ENCODE assay signal across 9 cellular contexts in genomic region chrX:38805294-38806053, GRCh38. TPM values are rescaled to one million over a fixed set of nuclear protein-coding genes. Genes with fewer than 3 reads are reported as not detected.
DNase-seq lines count a peak whose midpoint lies in the region; FAIRE-seq and TF ChIP-seq lines count a peak whose summit lies in the region.
"Had no signal": no experiment of that assay in that cellular context is flagged by ENCODE, and none has a peak within 500 bp of the region (broad histone marks: within the 10 kb centered on the region; RNA-seq: fewer than 3 reads in every experiment).

No MANE protein-coding gene starts in this region.

- peak overlapping the region; percentile 81 for H3K4me3 ChIP-seq in MM.1S (ENCODE audit: low read length)
- peak overlapping the region; percentile 75 for H3K4me3 ChIP-seq in astrocyte (ENCODE audit: insufficient read depth, low read depth, low read length)
- H3K4me3 ChIP-seq in retinal pigment epithelial cell (ENCODE audit: low read length) = peak overlapping the region; percentile 68

- H3K4me1 ChIP-seq in MM.1S (ENCODE audit: low read length) (peaks cover 8% of the 10 kb centered on the region; the same call in 1 of the 2 replicates), astrocyte (ENCODE audit: insufficient read depth, low read length) (peaks cover 8% of the 10 kb centered on the region)

- H3K4me1 Mint-ChIP-seq in T-helper 1 cell treated with Interleukin-12 subunit alpha and Interleukin-12 subunit beta and Interleukin-4 antibody, amounts not matched to agents 30 μg/mL and 1 μg/mL, for 36 hours (ENCODE audit: low read depth) = peaks cover 32% of the 10 kb centered on the region
- H3K4me1 Mint-ChIP-seq in astrocyte (ENCODE audit: low read depth, unreplicated experiment) = peaks cover 17% of the 10 kb centered on the region

- no peak for FAIRE-seq in astrocyte (lab: Jason Lieb, UNC)
- FAIRE-seq: G401.6 had no signal

- H3K9me3 ChIP-seq in MM.1S (replicated peaks; ENCODE audit: insufficient read depth, low read length) = no peaks in the 10 kb centered on the region
- no peaks in the 10 kb centered on the region for H3K9me3 ChIP-seq in astrocyte (ENCODE audit: insufficient read depth, low read depth, low read length)

- H3K27me3 ChIP-seq in MM.1S (replicated peaks; ENCODE audit: insufficient read depth, low read length) (no peaks in the 10 kb centered on the region), astrocyte (ENCODE audit: insufficient read depth, low read length) (no peaks in the 10 kb centered on the region)

- H3K27ac ChIP-seq in MM.1S (ENCODE audit: low read length) (peak overlapping the region; percentile 80), astrocyte (ENCODE audit: low read depth, low read length) (peak overlapping the region; percentile 83)

- TF ChIP-seq CTCF in MM.1S (IDR thresholded peaks at IDR 0.05; ENCODE audit: low read length) (no peak), astrocyte (IDR thresholded peaks at IDR 0.05; ENCODE audit: insufficient read depth, low read depth, low read length) (no peak), retinal pigment epithelial cell (conservative IDR thresholded peaks at IDR 0.05; ENCODE audit: low read depth, low read length) (no peak)

- DNase-seq in NCI-H1436 treated with DMSO at 0.1 percent for 48 hours (lab: John Stamatoyannopoulos, UW) (peak; percentile 2), NCI-H1436 (lab: John Stamatoyannopoulos, UW) (no peak), MM.1S (peak; percentile 55), astrocyte (ENCODE audit: low read depth) (peak; percentile 58), hypothalamus (lab: John Stamatoyannopoulos, UW) (peak in 47 of 51 donors; percentile 1 to 56 (median 26)), retinal pigment epithelial cell (ENCODE audit: low read depth) (no peak), foreskin melanocyte (no peak)

- H3K9ac ChIP-seq in MM.1S (ENCODE audit: low read length) (peak overlapping the region; percentile 89), astrocyte (ENCODE audit: low read length) (peak overlapping the region; percentile 87)

- H3K36me3 Mint-ChIP-seq in T-helper 1 cell treated with Interleukin-12 subunit alpha and Interleukin-12 subunit beta and Interleukin-4 antibody, amounts not matched to agents 30 μg/mL and 1 μg/mL, for 36 hours (ENCODE audit: low read depth) = peaks cover 23% of the 10 kb centered on the region
- peaks cover 2% of the 10 kb centered on the region for H3K36me3 Mint-ChIP-seq in astrocyte (ENCODE audit: low read depth, unreplicated experiment)

- H2AFZ ChIP-seq in MM.1S (ENCODE audit: low read length) (no peak overlapping the region), astrocyte (ENCODE audit: low read depth, low read length) (no peak overlapping the region)

- peaks cover 20% of the 10 kb centered on the region for H3F3A ChIP-seq in MM.1S (ENCODE audit: insufficient read depth, low read length)

- no peaks in the 10 kb centered on the region for H3K9me2 ChIP-seq in MM.1S (replicated peaks; ENCODE audit: insufficient read depth, low read length)

- H4K20me1 ChIP-seq in MM.1S (ENCODE audit: insufficient read depth, low read length) (no peaks in the 10 kb centered on the region), astrocyte (ENCODE audit: insufficient read depth, low read length) (no peaks in the 10 kb centered on the region)

- H3K4me2 ChIP-seq in MM.1S (ENCODE audit: low read depth, low read length) (peak overlapping the region; percentile 63), astrocyte (ENCODE audit: low read length) (peak overlapping the region; percentile 86)

- H3K36me3 ChIP-seq in MM.1S (replicated peaks; ENCODE audit: insufficient read depth, low read length) (no peaks in the 10 kb centered on the region), astrocyte (ENCODE audit: insufficient read depth, low read length) (no peaks in the 10 kb centered on the region)

- peaks cover 41% of the 10 kb centered on the region for H3K79me2 ChIP-seq in MM.1S (ENCODE audit: low read length)
- peaks cover 45% of the 10 kb centered on the region for H3K79me2 ChIP-seq in astrocyte (ENCODE audit: insufficient read depth, low read length)

- no peaks in the 10 kb centered on the region for H3K9me3 Mint-ChIP-seq in T-helper 1 cell treated with Interleukin-12 subunit alpha and Interleukin-12 subunit beta and Interleukin-4 antibody, amounts not matched to agents 30 μg/mL and 1 μg/mL, for 36 hours
- H3K9me3 Mint-ChIP-seq in astrocyte (ENCODE audit: unreplicated experiment) = no peaks in the 10 kb centered on the region

- H3K4me3 Mint-ChIP-seq in T-helper 1 cell treated with Interleukin-12 subunit alpha and Interleukin-12 subunit beta and Interleukin-4 antibody, amounts not matched to agents 30 μg/mL and 1 μg/mL, for 36 hours = peak overlapping the region; percentile 97
- peak overlapping the region; percentile 95 for H3K4me3 Mint-ChIP-seq in astrocyte (ENCODE audit: unreplicated experiment)

- H3K27ac Mint-ChIP-seq in T-helper 1 cell treated with Interleukin-12 subunit alpha and Interleukin-12 subunit beta and Interleukin-4 antibody, amounts not matched to agents 30 μg/mL and 1 μg/mL, for 36 hours = peak overlapping the region; percentile 91
- H3K27ac Mint-ChIP-seq in astrocyte (ENCODE audit: unreplicated experiment) = peak overlapping the region; percentile 94

- no peaks in the 10 kb centered on the region for H3K27me3 Mint-ChIP-seq in T-helper 1 cell treated with Interleukin-12 subunit alpha and Interleukin-12 subunit beta and Interleukin-4 antibody, amounts not matched to agents 30 μg/mL and 1 μg/mL, for 36 hours (ENCODE audit: low read depth)
- H3K27me3 Mint-ChIP-seq in astrocyte (ENCODE audit: low read depth, unreplicated experiment) = no peaks in the 10 kb centered on the region

RNA-seq across cellular contexts. Expression of gene MID1IP1, which starts 4.2 kb away (rescaled TPM):
- 40.4 and 46.0 TPM in 2 replicates for total RNA-seq in astrocyte

Comparison
In these comparisons a context has a peak if more than half of its experiments do, and no peak if none do; other contexts are left out.
1. DNase-seq: peak in NCI-H1436 treated with DMSO at 0.1 percent for 48 hours (single experiment), MM.1S (single experiment), astrocyte (single experiment) and hypothalamus (47 of 51); none in NCI-H1436 (single experiment), retinal pigment epithelial cell (single experiment) and foreskin melanocyte (single experiment).
2. Peak in every context shown above with its lines, with median percentiles within 50 percentile points of each other: H3K4me3 ChIP-seq.